In the genomic region with DNA sequence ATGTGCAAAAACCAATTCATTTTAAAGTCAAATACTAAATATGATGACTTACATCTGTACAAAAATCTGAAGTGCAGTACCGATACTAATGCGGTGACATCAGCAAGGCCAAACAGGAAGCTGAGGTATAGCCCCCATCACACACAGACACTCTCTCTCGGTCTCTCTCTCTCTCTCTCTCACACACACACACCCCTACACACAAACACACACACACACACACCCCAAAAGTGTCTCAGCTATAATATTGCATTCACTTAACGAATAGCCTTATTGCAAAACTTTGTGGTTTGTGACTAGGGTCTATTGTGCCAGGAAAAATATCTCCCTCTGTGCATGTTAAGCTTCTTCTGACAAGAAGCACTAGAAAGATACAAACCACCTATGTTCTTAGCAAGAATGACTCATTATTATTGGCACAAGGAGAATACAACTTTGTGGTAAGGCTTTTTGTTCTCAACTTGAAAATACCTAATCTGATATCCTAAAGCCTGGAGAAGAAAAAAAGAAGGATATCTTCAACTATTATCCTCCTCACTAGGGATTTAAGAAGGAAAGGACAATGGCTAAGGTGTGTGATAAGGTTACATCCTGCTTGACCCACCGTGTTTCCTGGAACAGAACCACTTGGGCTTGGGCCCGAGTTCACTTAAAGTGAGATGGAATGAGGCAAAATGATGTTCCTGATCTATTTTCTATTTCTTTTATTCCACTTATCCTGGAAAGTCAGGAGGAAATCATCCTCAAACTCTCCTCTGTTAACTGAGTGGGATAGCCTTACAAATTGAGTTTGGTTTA, we compare ENCODE assay signal across 9 cellular contexts.
DNase-seq lines count a peak whose midpoint lies in the region; ATAC-seq, FAIRE-seq and TF ChIP-seq lines count a peak whose summit lies in the region.
"Had no signal": no experiment of that assay in that cellular context is flagged by ENCODE, and none has a peak within 500 bp of the region (broad histone marks: within the 10 kb centered on the region; RNA-seq: fewer than 3 reads in every experiment).

No MANE protein-coding gene starts in this region.

- TF ChIP-seq CTCF in OCI-LY3 (IDR thresholded peaks at IDR 0.05; ENCODE audit: low read depth, low read length): no peak

- H3K36me3 Mint-ChIP-seq in activated naive CD8-positive, alpha-beta T cell treated with anti-CD3 and anti-CD28 coated beads for 36 hours: peaks cover 4% of the 10 kb centered on the region
- peaks cover 1% of the 10 kb centered on the region for H3K36me3 Mint-ChIP-seq in memory B cell

- peak overlapping the region; percentile 50 for H3K4me3 ChIP-seq in OCI-LY3 (ENCODE audit: low read length)

- no peaks in the 10 kb centered on the region for H3K27me3 ChIP-seq in OCI-LY3 (ENCODE audit: low read depth, low read length)

- peak overlapping the region; percentile 74 for H3K4me2 ChIP-seq in OCI-LY3 (ENCODE audit: low read length)

- no peaks in the 10 kb centered on the region for H3K9me3 Mint-ChIP-seq in activated naive CD8-positive, alpha-beta T cell treated with anti-CD3 and anti-CD28 coated beads for 36 hours
- peaks cover 1% of the 10 kb centered on the region for H3K9me3 Mint-ChIP-seq in memory B cell

- peak overlapping the region; percentile 91 for H3K27ac Mint-ChIP-seq in activated naive CD8-positive, alpha-beta T cell treated with anti-CD3 and anti-CD28 coated beads for 36 hours
- peak overlapping the region; percentile 67 for H3K27ac Mint-ChIP-seq in memory B cell

- no peak overlapping the region for H2AFZ ChIP-seq in OCI-LY3 (ENCODE audit: low read depth, low read length)

- H3K9ac ChIP-seq in OCI-LY3 (ENCODE audit: low read length): peak overlapping the region; percentile 71

- H3K79me2 ChIP-seq in OCI-LY3 (ENCODE audit: low read length): peaks cover 32% of the 10 kb centered on the region

- H3K4me1 ChIP-seq in OCI-LY3 (ENCODE audit: low read length): peaks cover 92% of the 10 kb centered on the region

- H3K4me3 Mint-ChIP-seq in activated naive CD8-positive, alpha-beta T cell treated with anti-CD3 and anti-CD28 coated beads for 36 hours: peak overlapping the region; percentile 47
- H3K4me3 Mint-ChIP-seq in memory B cell: no peak overlapping the region

- ATAC-seq in GM18499 (IDR thresholded peaks at IDR 0.05; ENCODE audit: insufficient read depth, unreplicated experiment) (peak; percentile 90), HG02642 (IDR thresholded peaks at IDR 0.05; ENCODE audit: poor library complexity, unreplicated experiment) (peak; percentile 95), memory B cell (ENCODE audit: low read depth) (peak; percentile 97)

- H3K4me1 Mint-ChIP-seq in activated naive CD8-positive, alpha-beta T cell treated with anti-CD3 and anti-CD28 coated beads for 36 hours: peaks cover 31% of the 10 kb centered on the region
- peaks cover 18% of the 10 kb centered on the region for H3K4me1 Mint-ChIP-seq in memory B cell

- H3K9me3 ChIP-seq in OCI-LY3 (ENCODE audit: insufficient read depth, low read length): no peaks in the 10 kb centered on the region

- H3K27ac ChIP-seq in OCI-LY3 (ENCODE audit: low read length): peak overlapping the region; percentile 94
- H3K27ac ChIP-seq: VCaP had no signal

- peaks cover 46% of the 10 kb centered on the region for H3K36me3 ChIP-seq in OCI-LY3 (replicated peaks; ENCODE audit: low read depth, low read length)

- peaks cover 10% of the 10 kb centered on the region for H3K27me3 Mint-ChIP-seq in activated naive CD8-positive, alpha-beta T cell treated with anti-CD3 and anti-CD28 coated beads for 36 hours
- H3K27me3 Mint-ChIP-seq in memory B cell: no peaks in the 10 kb centered on the region

- DNase-seq in activated naive CD8-positive, alpha-beta T cell treated with anti-CD3 and anti-CD28 coated beads for 36 hours: peak; percentile 61
- DNase-seq in memory B cell (ENCODE audit: low spot score in 2 of 2) (peak in 1 of 2 donors; percentile 7), urothelium cell line (ENCODE audit: low spot score) (peak; percentile 50), NCI-H748 treated with DMSO at 0.1 percent for 48 hours (lab: John Stamatoyannopoulos, UW) (no peak), NCI-H128 (lab: John Stamatoyannopoulos, UW; ENCODE audit: unreplicated experiment) (no peak)

- H4K20me1 ChIP-seq in OCI-LY3 (ENCODE audit: insufficient read depth, low read length): no peaks in the 10 kb centered on the region

- FAIRE-seq in urothelium cell line (lab: Jason Lieb, UNC): no peak

Comparison
In these comparisons a context has a peak if more than half of its experiments do, and no peak if none do; other contexts are left out.
1. DNase-seq: peak in activated naive CD8-positive, alpha-beta T cell treated with anti-CD3 and anti-CD28 coated beads for 36 hours (single experiment) and urothelium cell line (single experiment); none in NCI-H748 treated with DMSO at 0.1 percent for 48 hours (single experiment) and NCI-H128 (single experiment).
2. Peak in every context shown above with its lines, with median percentiles within 50 percentile points of each other: ATAC-seq.